In the genomic region with DNA sequence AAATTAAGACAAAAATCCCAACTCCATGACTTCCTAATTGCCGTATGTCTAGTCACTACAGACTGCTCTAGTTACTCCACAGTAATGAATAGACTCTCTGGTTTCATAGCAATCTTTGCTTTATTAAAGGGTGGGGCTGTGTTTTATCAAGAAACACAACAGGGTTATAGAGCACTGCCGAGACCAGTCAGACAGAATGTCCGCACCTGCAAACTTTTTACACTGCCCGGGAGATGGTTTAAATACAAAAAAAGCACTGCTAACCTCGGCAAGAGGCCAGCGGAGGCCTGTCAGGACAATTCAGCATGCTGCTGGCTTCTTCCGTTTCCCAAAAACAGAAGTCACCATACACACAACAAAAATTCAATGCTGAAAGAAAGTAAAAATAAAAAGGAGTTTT, we compare ENCODE assay signal across 14 cellular contexts.
A peak's percentile ranks its signal among the peaks of the same experiment; 100 is the strongest.
DNase-seq lines count a peak whose midpoint lies in the region; ATAC-seq and TF ChIP-seq lines count a peak whose summit lies in the region.
"Had no signal": no experiment of that assay in that cellular context is flagged by ENCODE, and none has a peak within 500 bp of the region (broad histone marks: within the 10 kb centered on the region; RNA-seq: fewer than 3 reads in every experiment).

No MANE protein-coding gene starts in this region.

- peaks cover 11% of the 10 kb centered on the region for H3K4me1 ChIP-seq in stomach smooth muscle (ENCODE audit: control insufficient read depth, insufficient read depth, low read length)

- peaks cover 13% of the 10 kb centered on the region for H3K36me3 Mint-ChIP-seq in chondrocyte (ENCODE audit: low read depth)

- H3K9ac ChIP-seq in stomach smooth muscle (ENCODE audit: low read length in 2 of 2), result no peak overlapping the region
- H3K9ac ChIP-seq: GM23248 had no signal

- H3K9me3 ChIP-seq in stomach smooth muscle (ENCODE audit: control insufficient read depth in 2 of 2, low read length in 2 of 2), result no peaks in the 10 kb centered on the region
- H3K9me3 ChIP-seq: MG63 had no signal

- H3K4me3 ChIP-seq in stomach smooth muscle (ENCODE audit: low read length in 2 of 2), result no peak overlapping the region
- H3K4me3 ChIP-seq: GM23248, MG63 had no signal

- peaks cover 43% of the 10 kb centered on the region for H3K4me1 Mint-ChIP-seq in chondrocyte (ENCODE audit: low read depth)

- peak; percentile 14 for TF ChIP-seq CTCF in chondrocyte (IDR thresholded peaks at IDR 0.05)

- DNase-seq in MV-4-11 (lab: John Stamatoyannopoulos, UW), result peak; percentile 36
- DNase-seq in chondrocyte (ENCODE audit: low spot score), result no peak
- DNase-seq in left colon, result peak; percentile 49 to 58
- no peak for DNase-seq in stimulated activated CD4-positive, alpha-beta T cell treated with anti-CD3 and anti-CD28 coated beads, Interleukin-4, amount 100 ng/mL, for 24 hours
- DNase-seq: cortex of kidney, DMS79 treated with DMSO at 0.1 percent for 48 hours, GM23248, MG63, NCI-H774, retina had no signal

- ATAC-seq in left colon (peak; percentile 97), HG03571 (IDR thresholded peaks at IDR 0.05; ENCODE audit: unreplicated experiment) (no peak), GM18519 (IDR thresholded peaks at IDR 0.05; ENCODE audit: low FRiP score, unreplicated experiment) (no peak), HG03135 (IDR thresholded peaks at IDR 0.05; ENCODE audit: unreplicated experiment) (no peak)

- H3K27ac ChIP-seq in stomach smooth muscle (ENCODE audit: low read length), result peak overlapping the region; percentile 37

- intact Hi-C loops in left colon (cut with DNase I, micrococcal nuclease), result no loop called here

- no peaks in the 10 kb centered on the region for H3K9me3 Mint-ChIP-seq in chondrocyte (ENCODE audit: low read depth)

- no peaks in the 10 kb centered on the region for H3K27me3 Mint-ChIP-seq in chondrocyte (ENCODE audit: low read depth)

- H3K36me3 ChIP-seq in stomach smooth muscle (ENCODE audit: control insufficient read depth in 2 of 2, insufficient read depth in 2 of 2, low read length in 2 of 2), result peaks cover 27 to 44% of the 10 kb centered on the region in 2 donors
- H3K36me3 ChIP-seq: MG63 had no signal

- H3K27me3 ChIP-seq in stomach smooth muscle (ENCODE audit: control insufficient read depth in 1 of 2, insufficient read depth in 2 of 2, low read length in 2 of 2), result no peaks in the 10 kb centered on the region
- H3K27me3 ChIP-seq: MG63 had no signal

- H3K27ac Mint-ChIP-seq in chondrocyte (ENCODE audit: unreplicated experiment), result peak overlapping the region; percentile 49

- peak overlapping the region; percentile 17 for H3K4me3 Mint-ChIP-seq in chondrocyte (ENCODE audit: unreplicated experiment)

Comparison
In these comparisons a context has a peak if more than half of its experiments do, and no peak if none do; other contexts are left out.
1. DNase-seq: peak in MV-4-11 (single experiment) and left colon (2 of 2); none in chondrocyte (single experiment) and stimulated activated CD4-positive, alpha-beta T cell treated with anti-CD3 and anti-CD28 coated beads, Interleukin-4, amount 100 ng/mL, for 24 hours (single experiment).